ENCODE assay signal across 1 cellular context in the genomic region with DNA sequence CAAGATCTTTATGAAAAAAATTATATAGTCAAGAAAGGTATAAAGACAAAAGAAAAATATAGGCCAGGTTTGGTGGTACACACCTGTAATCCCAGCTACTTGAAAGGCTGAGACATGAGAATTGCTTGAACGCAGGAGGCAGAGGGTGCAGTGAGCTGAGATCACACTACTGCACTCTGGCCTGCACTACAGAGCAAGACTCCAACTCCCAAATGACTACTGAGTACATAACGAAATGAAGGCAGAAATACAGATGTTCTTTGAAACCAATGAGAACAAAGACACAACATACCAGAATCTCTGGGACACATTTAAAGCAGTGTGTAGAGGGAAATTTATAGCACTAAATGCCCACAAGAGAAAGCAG. TPM values are rescaled to one million over a fixed set of nuclear protein-coding genes. Genes with fewer than 3 reads are reported as not detected.
"Had no signal": no experiment of that assay in that cellular context is flagged by ENCODE, and none has a peak within 500 bp of the region (broad histone marks: within the 10 kb centered on the region; RNA-seq: fewer than 3 reads in every experiment).

No MANE protein-coding gene starts in this region.

RNA-seq across cellular contexts. Expression of a gene that starts 19.8 kb away (rescaled TPM):
- total RNA-seq: subcutaneous adipose tissue had no signal
